33 cellular contexts compared by ENCODE assay signal in the genomic region with DNA sequence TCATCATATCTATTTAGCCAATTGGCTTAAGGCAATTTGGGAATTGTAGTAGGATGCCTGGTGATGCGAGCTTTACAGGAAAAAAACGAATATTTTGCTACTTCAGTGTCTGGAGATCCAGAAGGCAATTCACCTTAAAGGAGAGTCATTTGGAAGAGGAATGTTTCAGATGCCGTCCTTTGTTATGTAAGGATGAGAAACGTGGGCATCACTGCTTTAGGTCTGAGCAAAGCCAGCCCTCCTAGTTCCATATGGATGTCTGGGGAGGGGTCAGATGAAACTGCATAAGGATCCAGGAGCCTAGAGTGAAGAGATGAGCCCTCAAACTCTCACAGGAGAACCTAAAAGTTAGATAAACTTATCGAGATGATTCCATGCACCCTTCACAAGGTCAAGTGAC.
"Had no signal": no experiment of that assay in that cellular context is flagged by ENCODE, and none has a peak within 500 bp of the region (broad histone marks: within the 10 kb centered on the region; RNA-seq: fewer than 3 reads in every experiment).

No MANE protein-coding gene starts in this region.

- ATAC-seq: activated naive CD8-positive, alpha-beta T cell treated with anti-CD3 and anti-CD28 coated beads, Interleukin-2, amount 50 U/mL, for 24 hours; activated T-cell treated with anti-CD3 and anti-CD28 coated beads, Interleukin-2, amount 50 U/mL, for 4 hours had no signal

- H3K36me3 Mint-ChIP-seq: activated naive CD8-positive, alpha-beta T cell; brain had no signal

- H3K27ac ChIP-seq: VCaP had no signal

- H3K9me3 ChIP-seq: MG63 had no signal

- H3K4me3 Mint-ChIP-seq: activated CD4-positive, alpha-beta memory T cell treated with anti-CD3 and anti-CD28 coated beads for 36 hours; activated CD4-positive, alpha-beta T cell treated with anti-CD3 and anti-CD28 coated beads, Interleukin-2, amount 10 ng/mL, durations not matched to agents 24 days and 14 days; activated naive CD4-positive, alpha-beta T cell treated with anti-CD3 and anti-CD28 coated beads, Interleukin-2, amount 10 ng/mL, durations not matched to agents 7 days and 5 days; activated naive CD8-positive, alpha-beta T cell; activated naive CD8-positive, alpha-beta T cell treated with anti-CD3 and anti-CD28 coated beads, Interleukin-2, amount 50 U/mL, for 24 hours; activated T-cell treated with anti-CD3 and anti-CD28 coated beads, Interleukin-2, amount 50 U/mL, for 4 hours; activated T-helper 1 cell treated with anti-CD3 and anti-CD28 coated beads, Interleukin-12 subunit alpha, Interleukin-12 subunit beta, Interleukin-2, Interleukin-4 antibody, amounts not matched to agents 30 ng/mL and 10 ng/mL and 1 ng/mL, durations not matched to agents 14 hours and 24 hours and 36 hours; brain had no signal

- H3K9me3 Mint-ChIP-seq: activated CD4-positive, alpha-beta T cell treated with anti-CD3 and anti-CD28 coated beads, Interleukin-2, amount 10 ng/mL, durations not matched to agents 24 days and 14 days had no signal

- DNase-seq: activated CD4-positive, alpha-beta memory T cell treated with anti-CD3 and anti-CD28 coated beads for 36 hours; activated CD4-positive, alpha-beta T cell treated with anti-CD3 and anti-CD28 coated beads, Interleukin-2, amount 10 ng/mL, durations not matched to agents 24 days and 14 days; activated CD4-positive, CD25-positive, alpha-beta regulatory T cell; activated CD8-positive, alpha-beta memory T cell treated with anti-CD3 and anti-CD28 coated beads, Interleukin-2, amount 50 U/mL, for 4 hours; activated gamma-delta T cell treated with Interleukin-2 at 50 U/mL for 16 hours; activated naive CD4-positive, alpha-beta T cell treated with anti-CD3 and anti-CD28 coated beads, Interleukin-2, amount 10 ng/mL, durations not matched to agents 7 days and 5 days; activated naive CD8-positive, alpha-beta T cell treated with anti-CD3 and anti-CD28 coated beads, Interleukin-2, amount 50 U/mL, for 24 hours; activated T-cell treated with anti-CD3 and anti-CD28 coated beads for 4 hours; activated T-cell treated with anti-CD3 and anti-CD28 coated beads, Interleukin-2, amount 50 U/mL, for 4 hours; anterior cingulate cortex; caudate nucleus; cerebellar nuclear complex; Kasumi-1; MG63; NCI-H1048; NCI-H1105 treated with DMSO at 0.1 percent for 48 hours; NCI-H1436; NCI-H1694; NCI-H1930; NCI-H2081 treated with DMSO at 0.1 percent for 48 hours; NCI-H345; NCI-H524 treated with DMSO at 0.1 percent for 48 hours; NCI-H748 treated with DMSO at 0.1 percent for 48 hours; NK-92 treated with Interleukin-12 subunit alpha and Interleukin-12 subunit beta, amount 100 ng/mL, for 24 hours; Right ventricle myocardium superior; SW 1271; T-helper 1 cell; T-helper 2 cell; T-helper 9 cell had no signal

- H3K27ac Mint-ChIP-seq: activated CD4-positive, alpha-beta memory T cell treated with anti-CD3 and anti-CD28 coated beads for 36 hours; activated CD4-positive, alpha-beta T cell treated with anti-CD3 and anti-CD28 coated beads, Interleukin-2, amount 10 ng/mL, durations not matched to agents 24 days and 14 days; activated naive CD4-positive, alpha-beta T cell treated with anti-CD3 and anti-CD28 coated beads, Interleukin-2, amount 10 ng/mL, durations not matched to agents 7 days and 5 days; activated naive CD8-positive, alpha-beta T cell; activated naive CD8-positive, alpha-beta T cell treated with anti-CD3 and anti-CD28 coated beads, Interleukin-2, amount 50 U/mL, for 24 hours; activated T-helper 1 cell treated with anti-CD3 and anti-CD28 coated beads, Interleukin-12 subunit alpha, Interleukin-12 subunit beta, Interleukin-2, Interleukin-4 antibody, amounts not matched to agents 30 ng/mL and 10 ng/mL and 1 ng/mL, durations not matched to agents 14 hours and 24 hours and 36 hours; brain had no signal

- H3K4me3 ChIP-seq: MG63 had no signal

- H3K4me1 Mint-ChIP-seq: activated naive CD4-positive, alpha-beta T cell treated with anti-CD3 and anti-CD28 coated beads, Interleukin-2, amount 10 ng/mL, durations not matched to agents 7 days and 5 days; activated naive CD8-positive, alpha-beta T cell treated with anti-CD3 and anti-CD28 coated beads, Interleukin-2, amount 50 U/mL, for 24 hours had no signal

- H3K27me3 Mint-ChIP-seq: activated CD4-positive, alpha-beta memory T cell treated with anti-CD3 and anti-CD28 coated beads for 36 hours; activated naive CD8-positive, alpha-beta T cell; activated naive CD8-positive, alpha-beta T cell treated with anti-CD3 and anti-CD28 coated beads, Interleukin-2, amount 50 U/mL, for 24 hours had no signal

- H3K27me3 ChIP-seq: MG63 had no signal

- H3K36me3 ChIP-seq: MG63 had no signal
